ENCODE assay signal across 9 cellular contexts in the genomic region with DNA sequence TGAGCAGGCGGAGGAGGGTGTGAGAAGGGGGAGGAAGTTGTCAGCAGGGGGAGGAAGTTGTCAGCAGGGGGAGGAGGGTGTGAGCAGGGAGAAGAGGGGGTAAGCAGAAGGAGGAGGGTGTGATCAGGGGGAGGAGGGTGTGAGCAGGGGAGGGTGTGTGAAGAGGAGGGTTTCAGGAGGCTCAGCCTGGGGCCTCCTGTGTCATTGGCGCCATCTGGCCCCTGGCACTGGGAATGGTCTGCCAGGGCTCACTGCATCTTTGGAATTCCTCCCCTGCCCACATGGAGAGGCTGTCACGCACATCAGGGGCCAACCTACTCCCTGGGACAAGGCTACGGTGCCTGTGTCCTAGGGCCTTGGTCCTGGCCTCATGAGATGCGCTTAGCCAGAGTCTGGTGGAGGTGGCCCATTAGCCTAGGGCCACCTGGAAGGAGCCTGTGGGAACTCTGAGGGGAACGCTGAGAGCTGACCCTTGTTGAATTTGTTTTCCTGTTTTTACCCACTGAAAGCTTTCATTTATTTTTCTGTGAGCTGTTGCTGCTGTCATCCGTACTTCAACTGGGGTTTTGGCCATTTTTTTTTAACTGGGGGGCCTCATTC. TPM values are rescaled to one million over a fixed set of nuclear protein-coding genes. Genes with fewer than 3 reads are reported as not detected.
DNase-seq lines count a peak whose midpoint lies in the region; ATAC-seq, FAIRE-seq and TF ChIP-seq lines count a peak whose summit lies in the region.
"Had no signal": no experiment of that assay in that cellular context is flagged by ENCODE, and none has a peak within 500 bp of the region (broad histone marks: within the 10 kb centered on the region; RNA-seq: fewer than 3 reads in every experiment).

No MANE protein-coding gene starts in this region.

- H3K9ac ChIP-seq in H9 (ENCODE audit: extremely low read depth, insufficient read length, low read length), result no peak overlapping the region

- H3K4me1 Mint-ChIP-seq in H9 (peaks cover 0 to 2% of the 10 kb centered on the region in 2 experiments; a peak in 1 of 4 replicates), neural crest cell (no peaks in the 10 kb centered on the region)

- no peak overlapping the region for H4K5ac ChIP-seq in H9 (ENCODE audit: insufficient read length, low read depth, low read length)

- ATAC-seq in GM21390 (IDR thresholded peaks at IDR 0.05; ENCODE audit: unreplicated experiment), result no peak

- no peak overlapping the region for H3K18ac ChIP-seq in H9 (ENCODE audit: insufficient read length, low read depth, low read length)

- peak; percentile 63 for TF ChIP-seq CTCF in D721Med (IDR thresholded peaks at IDR 0.05; ENCODE audit: insufficient read depth, missing control alignments)
- peak; percentile 50 for TF ChIP-seq CTCF in H9 (conservative IDR thresholded peaks at IDR 0.05)
- no peak for TF ChIP-seq CTCF in neural crest cell (conservative IDR thresholded peaks at IDR 0.05)

- H2BK120ac ChIP-seq in H9 (ENCODE audit: low read depth, low read length, poor library complexity, severe bottlenecking), result no peak overlapping the region

- H3K79me2 ChIP-seq in H9 (ENCODE audit: insufficient read depth, low read length), result no peaks in the 10 kb centered on the region

- no CpG with 5 or more reads among the region's 7 CpGs for WGBS in H9 (ENCODE audit: extremely low coverage, insufficient read length, low lambda C conversion rate)

- H3K27ac ChIP-seq in H9 (ENCODE audit: insufficient read length, low read depth, low read length), result no peak overlapping the region

- no peak overlapping the region for H3K4ac ChIP-seq in H9 (ENCODE audit: low read depth, low read length)

- H3K27me3 ChIP-seq in H9 (ENCODE audit: insufficient read depth, low read length), result peaks cover 8% of the 10 kb centered on the region; the same call in 1 of the 2 replicates

- DNase-seq in D721Med (ENCODE audit: insufficient read length, low spot score) (no peak), H9 (peak; percentile 65), OCI-M1 (lab: John Stamatoyannopoulos, UW) (peak; percentile 49), dedifferentiated amniotic fluid mesenchymal stem cell (ENCODE audit: extremely low spot score) (peak; percentile 41), neural crest cell (ENCODE audit: low read depth, low spot score) (peak; percentile 1), medulla oblongata (ENCODE audit: extremely low spot score) (no peak), GM19240 (ENCODE audit: insufficient read length, low spot score) (no peak)

- no peak overlapping the region for H2AK5ac ChIP-seq in H9 (ENCODE audit: insufficient read length, low read length)

- no peaks in the 10 kb centered on the region for H3K9me3 ChIP-seq in H9 (ENCODE audit: control insufficient read depth, low read depth, low read length)

- H2BK5ac ChIP-seq in H9 (ENCODE audit: insufficient read length, low read length), result no peak overlapping the region

- no peak overlapping the region for H2BK15ac ChIP-seq in H9 (ENCODE audit: low read depth, low read length)

- H4K91ac ChIP-seq in H9 (ENCODE audit: insufficient read length, low read depth, low read length), result no peak overlapping the region

- no peak overlapping the region for H2BK12ac ChIP-seq in H9 (ENCODE audit: insufficient read length, low read depth, low read length)

- H3K9me3 Mint-ChIP-seq in H9 (peaks cover 0 to 3% of the 10 kb centered on the region in 2 experiments; a peak in 1 of 5 replicates), neural crest cell (peaks cover 4% of the 10 kb centered on the region)

- no peak overlapping the region for H3T11ph ChIP-seq in H9 (ENCODE audit: low read length)

- H3K4me3 Mint-ChIP-seq in H9 (no peak overlapping the region), neural crest cell (no peak overlapping the region)

- H3K27me3 Mint-ChIP-seq in H9 (ENCODE audit: low read depth), result peaks cover 57% of the 10 kb centered on the region
- peaks cover 4% of the 10 kb centered on the region for H3K27me3 Mint-ChIP-seq in neural crest cell (ENCODE audit: low read depth)

- H2AFZ ChIP-seq in H9 (ENCODE audit: low read length), result no peak overlapping the region

- H3K27ac Mint-ChIP-seq in H9, result no peak overlapping the region
- H3K27ac Mint-ChIP-seq in neural crest cell (ENCODE audit: unreplicated experiment), result no peak overlapping the region
- H3K27ac Mint-ChIP-seq: IgD-negative memory B cell had no signal

- no peak overlapping the region for H2BK20ac ChIP-seq in H9 (ENCODE audit: low read depth, low read length, poor library complexity, severe bottlenecking)

- H3K4me2 ChIP-seq in H9 (ENCODE audit: insufficient read depth, insufficient read length, low read length), result no peak overlapping the region

- H3K23ac ChIP-seq in H9 (ENCODE audit: insufficient read length, low read depth, low read length), result no peak overlapping the region

- FAIRE-seq in D721Med (lab: Jason Lieb, UNC), result no peak

- H3K79me1 ChIP-seq in H9 (ENCODE audit: insufficient read depth, low read depth, low read length, poor library complexity, severe bottlenecking), result no peaks in the 10 kb centered on the region

- H3K4me1 ChIP-seq in H9 (ENCODE audit: insufficient read depth, low read length), result no peaks in the 10 kb centered on the region

- H3K23me2 ChIP-seq in H9 (ENCODE audit: insufficient read length, low read depth, low read length, poor library complexity, severe bottlenecking), result peaks cover 4% of the 10 kb centered on the region

- no peaks in the 10 kb centered on the region for H3K36me3 Mint-ChIP-seq in H9 (ENCODE audit: insufficient read depth in 1 of 3, low read depth in 3 of 3)
- H3K36me3 Mint-ChIP-seq in neural crest cell (ENCODE audit: low read depth), result no peaks in the 10 kb centered on the region
- H3K36me3 Mint-ChIP-seq: IgD-negative memory B cell had no signal

- H4K20me1 ChIP-seq in H9 (ENCODE audit: control insufficient read depth, insufficient read depth, insufficient read length), result no peaks in the 10 kb centered on the region

- H4K8ac ChIP-seq in H9 (replicated peaks; ENCODE audit: insufficient read length, low read depth, low read length), result no peak overlapping the region

- H3K14ac ChIP-seq in H9 (ENCODE audit: insufficient read depth, low read length), result no peak overlapping the region

- no peak overlapping the region for H3K56ac ChIP-seq in H9 (ENCODE audit: insufficient read length, low read depth, low read length)

RNA-seq across cellular contexts. Expression of gene CAMK2B, which starts 18.0 kb away (rescaled TPM):
- total RNA-seq in H9 (2021) (0.17 and 0.24 TPM in 2 replicates), neural crest cell (1.6 and 2.4 TPM in 2 replicates)

Comparison
In these comparisons a context has a peak if more than half of its experiments do, and no peak if none do; other contexts are left out.
1. DNase-seq: peak in H9 (single experiment), OCI-M1 (single experiment), dedifferentiated amniotic fluid mesenchymal stem cell (single experiment) and neural crest cell (single experiment); none in D721Med (single experiment), medulla oblongata (single experiment) and GM19240 (single experiment).